ENCODE assay signal across 8 cellular contexts in the genomic region with DNA sequence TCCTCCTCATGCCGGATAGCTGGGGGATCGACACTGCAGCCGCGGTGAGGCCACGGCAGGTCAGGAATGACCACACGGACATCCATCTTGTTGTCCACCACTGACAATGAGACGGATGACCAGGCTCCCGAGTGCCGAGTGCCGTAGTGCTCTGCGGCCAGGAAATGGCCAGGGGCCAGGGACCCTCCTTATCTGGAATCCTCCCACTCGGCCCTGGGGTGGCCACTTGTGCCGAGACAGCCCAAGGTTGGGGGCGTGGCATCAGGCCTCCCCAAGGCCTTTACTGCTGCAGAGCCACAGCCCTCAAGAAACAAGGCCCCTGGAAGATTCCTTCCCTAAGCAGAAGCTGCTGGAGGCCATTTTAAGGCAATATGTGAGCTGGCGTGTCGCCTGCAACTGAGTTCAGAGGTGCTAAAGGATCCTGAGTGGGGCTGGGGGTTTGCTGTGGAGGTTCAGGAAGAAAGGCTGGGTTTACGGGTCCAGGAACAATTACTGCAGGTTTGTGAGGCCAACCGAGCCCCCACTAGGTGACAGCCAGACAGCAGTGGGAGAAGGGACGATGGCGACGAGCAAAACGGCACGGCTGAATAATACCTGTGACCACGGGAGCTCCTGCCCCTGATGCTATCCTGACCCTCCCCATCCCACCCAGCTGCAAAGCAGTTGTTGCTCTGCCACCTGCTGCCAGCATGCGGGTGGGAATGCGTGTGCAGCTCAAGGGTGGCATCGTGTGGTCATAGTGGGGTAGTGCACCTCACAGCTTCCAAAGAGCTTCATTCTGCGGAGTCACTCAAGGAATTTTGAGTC. TPM values are rescaled to one million over a fixed set of nuclear protein-coding genes. Genes with fewer than 3 reads are reported as not detected.
DNase-seq lines count a peak whose midpoint lies in the region; ATAC-seq and TF ChIP-seq lines count a peak whose summit lies in the region.

No MANE protein-coding gene starts in this region.

- no peak overlapping the region for H4K91ac ChIP-seq in trophoblast cell (ENCODE audit: low read depth, low read length)

- H3K4me2 ChIP-seq in trophoblast cell (ENCODE audit: low read length): no peak overlapping the region

- no peak overlapping the region for H2AFZ ChIP-seq in trophoblast cell (ENCODE audit: insufficient read depth, low read length, poor library complexity)

- H3K4me1 Mint-ChIP-seq in CD8-positive, alpha-beta T cell (ENCODE audit: low read depth): no peaks in the 10 kb centered on the region
- no peaks in the 10 kb centered on the region for H3K4me1 Mint-ChIP-seq in type B pancreatic cell (ENCODE audit: unreplicated experiment)

- H3K9me3 Mint-ChIP-seq in CD8-positive, alpha-beta T cell: no peaks in the 10 kb centered on the region
- no peaks in the 10 kb centered on the region for H3K9me3 Mint-ChIP-seq in type B pancreatic cell

- H3K9ac ChIP-seq in SK-N-MC (ENCODE audit: insufficient read length): no peak overlapping the region
- no peak overlapping the region for H3K9ac ChIP-seq in trophoblast cell (ENCODE audit: low read length)

- H4K8ac ChIP-seq in trophoblast cell (ENCODE audit: low read depth, low read length): no peak overlapping the region

- H3K9me3 ChIP-seq in CD8-positive, alpha-beta T cell (ENCODE audit: low read length): no peaks in the 10 kb centered on the region
- no peaks in the 10 kb centered on the region for H3K9me3 ChIP-seq in SK-N-MC (ENCODE audit: low read depth, low read length)
- H3K9me3 ChIP-seq in trophoblast cell (ENCODE audit: insufficient read depth, low read depth, low read length): no peaks in the 10 kb centered on the region

- TF ChIP-seq CTCF in CD8-positive, alpha-beta T cell (IDR thresholded peaks at IDR 0.05): peak; percentile 93
- peak; percentile 96 for TF ChIP-seq CTCF in type B pancreatic cell (conservative IDR thresholded peaks at IDR 0.05)

- H3K4me1 ChIP-seq in CD8-positive, alpha-beta T cell (ENCODE audit: insufficient read depth, low read length): no peaks in the 10 kb centered on the region
- no peaks in the 10 kb centered on the region for H3K4me1 ChIP-seq in trophoblast cell (ENCODE audit: control insufficient read depth in 1 of 2, insufficient read depth in 2 of 2, low read length in 2 of 2)

- no peak overlapping the region for H3K27ac Mint-ChIP-seq in CD8-positive, alpha-beta T cell
- H3K27ac Mint-ChIP-seq in type B pancreatic cell: no peak overlapping the region

- intact Hi-C loops in CD8-positive, alpha-beta T cell (cut with DNase I, micrococcal nuclease): loop anchor here (1.0 to 10.0 kb wide), 8 partner anchors 74 to 1405 kb away; no protein-coding TSS in a partner anchor

- no peak overlapping the region for H2BK5ac ChIP-seq in trophoblast cell (ENCODE audit: low read depth, low read length, poor library complexity)

- DNase-seq in CD8-positive, alpha-beta T cell: peak; percentile 45 to 81 (median 63)
- peak; percentile 80 for DNase-seq in LoVo (ENCODE audit: low spot score)
- DNase-seq in SK-N-MC (ENCODE audit: low read depth, low spot score): peak; percentile 61
- peak; percentile 69 for DNase-seq in activated naive CD4-positive, alpha-beta T cell treated with Interleukin-2 at 50 U/mL for 16 hours
- peak; percentile 22 for DNase-seq in glomerular endothelial cell (ENCODE audit: extremely low read depth, low read depth, low spot score)
- peak; percentile 81 to 94 for DNase-seq in trophoblast cell
- DNase-seq in type B pancreatic cell (ENCODE audit: extremely low spot score, unreplicated experiment): no peak

- no peaks in the 10 kb centered on the region for H3K27me3 ChIP-seq in CD8-positive, alpha-beta T cell (ENCODE audit: insufficient read depth, low read length)
- H3K27me3 ChIP-seq in trophoblast cell (ENCODE audit: insufficient read depth, low read length): no peaks in the 10 kb centered on the region

- POLR2A ChIA-PET in CD8-positive, alpha-beta T cell (lab: Charles Lee): interaction anchor here (0.7 to 0.9 kb wide), 4 partner anchors 72 to 496 kb away, joined by 3 to 4 read pairs (median 3); no protein-coding TSS in a partner anchor

- no CpG with 5 or more reads among the region's 28 CpGs for WGBS in trophoblast cell (ENCODE audit: extremely low coverage, insufficient coverage, insufficient read length)

- no peak overlapping the region for H3K14ac ChIP-seq in trophoblast cell (ENCODE audit: low read length)

- H2BK12ac ChIP-seq in trophoblast cell (ENCODE audit: low read length): no peak overlapping the region

- H3K79me1 ChIP-seq in trophoblast cell (ENCODE audit: low read length): no peaks in the 10 kb centered on the region

- H3K27ac ChIP-seq in CD8-positive, alpha-beta T cell (ENCODE audit: low read depth, low read length): no peak overlapping the region
- H3K27ac ChIP-seq in SK-N-MC: no peak overlapping the region
- no peak overlapping the region for H3K27ac ChIP-seq in trophoblast cell (ENCODE audit: low read depth, low read length)

- H3K4ac ChIP-seq in trophoblast cell (ENCODE audit: low read depth, low read length): no peak overlapping the region

- peak; percentile 98 for ATAC-seq in CD8-positive, alpha-beta T cell
- peak; percentile 70 for ATAC-seq in GM19438 (IDR thresholded peaks at IDR 0.05; ENCODE audit: low read depth, unreplicated experiment)

- no peak overlapping the region for H3K4me3 Mint-ChIP-seq in CD8-positive, alpha-beta T cell
- no peak overlapping the region for H3K4me3 Mint-ChIP-seq in type B pancreatic cell

- no peaks in the 10 kb centered on the region for H3K79me2 ChIP-seq in trophoblast cell (ENCODE audit: control insufficient read depth, insufficient read depth, low read length, poor library complexity)

- H3K18ac ChIP-seq in trophoblast cell (ENCODE audit: low read length): no peak overlapping the region

- H4K12ac ChIP-seq in trophoblast cell (ENCODE audit: low read depth, low read length): no peak overlapping the region

- H3K36me3 Mint-ChIP-seq in CD8-positive, alpha-beta T cell: no peaks in the 10 kb centered on the region
- no peaks in the 10 kb centered on the region for H3K36me3 Mint-ChIP-seq in type B pancreatic cell

- peaks cover 14% of the 10 kb centered on the region for H3K27me3 Mint-ChIP-seq in CD8-positive, alpha-beta T cell (ENCODE audit: low read depth)
- peaks cover 43% of the 10 kb centered on the region for H3K27me3 Mint-ChIP-seq in type B pancreatic cell

- H2AK5ac ChIP-seq in trophoblast cell (ENCODE audit: low read length): no peak overlapping the region

- no peak overlapping the region for H3K4me3 ChIP-seq in CD8-positive, alpha-beta T cell (ENCODE audit: low read depth, low read length)
- H3K4me3 ChIP-seq in SK-N-MC (no peak overlapping the region), trophoblast cell (ENCODE audit: low read depth, low read length) (no peak overlapping the region)

- CTCF ChIA-PET in CD8-positive, alpha-beta T cell (lab: Charles Lee): interaction anchor here (0.7 to 7.3 kb wide), 61 partner anchors 8 to 705 kb away, joined by 3 to 306 read pairs (median 4); no protein-coding TSS in a partner anchor

- no peaks in the 10 kb centered on the region for H3K36me3 ChIP-seq in CD8-positive, alpha-beta T cell (ENCODE audit: insufficient read depth, low read length)
- no peaks in the 10 kb centered on the region for H3K36me3 ChIP-seq in SK-N-MC (ENCODE audit: insufficient read depth, low read length)
- H3K36me3 ChIP-seq in trophoblast cell (ENCODE audit: control insufficient read depth in 1 of 2, insufficient read depth in 2 of 2, low read length in 2 of 2): no peaks in the 10 kb centered on the region

- H2BK120ac ChIP-seq in trophoblast cell (ENCODE audit: insufficient read depth, low read length, poor library complexity): no peak overlapping the region

- no peak overlapping the region for H3K23ac ChIP-seq in trophoblast cell (ENCODE audit: low read length)

RNA-seq across cellular contexts. Expression of a gene that starts 31.6 kb away (rescaled TPM):
- not detected for total RNA-seq in CD8-positive, alpha-beta T cell
- total RNA-seq in glomerular endothelial cell (not detected in 2 replicates), type B pancreatic cell (ENCODE audit: low replicate concordance) (not detected in 2 replicates)
- 0.24 and 0.25 TPM in 2 replicates for polyA plus RNA-seq in trophoblast cell (2013)
